ENCODE assay signal across 13 cellular contexts in genomic region chr13:102317593-102317992, GRCh38.
DNase-seq lines count a peak whose midpoint lies in the region; ATAC-seq and TF ChIP-seq lines count a peak whose summit lies in the region.
"Had no signal": no experiment of that assay in that cellular context is flagged by ENCODE, and none has a peak within 500 bp of the region (broad histone marks: within the 10 kb centered on the region; RNA-seq: fewer than 3 reads in every experiment).

No MANE protein-coding gene starts in this region.

- peak overlapping the region; percentile 32 for H3K4me2 ChIP-seq in neural cell (ENCODE audit: low read length)

- in situ Hi-C loops in astrocyte of the spinal cord (cut with HindIII; ENCODE audit: low sequenced_read_pairs) = no loop called here
- in situ Hi-C loops in GM13977 (cut with MboI; ENCODE audit: low pct_unique_long_range_greater_than_20kb, low sequenced_read_pairs, unreplicated experiment) = no loop called here

- no peaks in the 10 kb centered on the region for H3K79me2 ChIP-seq in neural cell (replicated peaks; ENCODE audit: insufficient read depth, low read length)

- peak; percentile 87 to 98 (median 97) for ATAC-seq in heart left ventricle
- ATAC-seq: Panc1 had no signal

- H3K27ac ChIP-seq in heart left ventricle = peak overlapping the region in 8 of 12 donors; percentile 46 to 78 (median 60)
- peak overlapping the region; percentile 86 for H3K27ac ChIP-seq in neural cell (ENCODE audit: low read length)

- H4K20me1 ChIP-seq in neural cell (ENCODE audit: insufficient read depth) = no peaks in the 10 kb centered on the region

- TF ChIP-seq CTCF in astrocyte of the spinal cord (IDR thresholded peaks at IDR 0.05; ENCODE audit: low read depth, low read length) = no peak
- TF ChIP-seq CTCF in heart left ventricle (IDR thresholded peaks at IDR 0.05) = no peak
- no peak for TF ChIP-seq CTCF in neural cell (IDR thresholded peaks at IDR 0.05; ENCODE audit: poor library complexity, severe bottlenecking)
- no peak for TF ChIP-seq CTCF in GM13977 (IDR thresholded peaks at IDR 0.05; ENCODE audit: extremely low read depth, insufficient read depth, missing control alignments)

- H3K9ac ChIP-seq in neural cell (ENCODE audit: low read length) = peak overlapping the region; percentile 33

- WGBS in heart left ventricle, 4 donors = 31 to 53% (median 39%) methylated on average over 2 of the region's 2 CpGs

- H3K27me3 ChIP-seq in heart left ventricle = no peaks in the 10 kb centered on the region
- H3K27me3 ChIP-seq in neural cell (ENCODE audit: insufficient read depth, low read depth, low read length) = no peaks in the 10 kb centered on the region

- no peaks in the 10 kb centered on the region for H3K9me3 ChIP-seq in heart left ventricle
- H3K9me3 ChIP-seq in neural cell (ENCODE audit: low read length) = no peaks in the 10 kb centered on the region

- DNase-seq in astrocyte of the spinal cord (ENCODE audit: low read depth, low spot score) (peak; percentile 5), heart left ventricle (peak; percentile 83 to 90 (median 89)), 8988T (no peak), DMS153 (lab: John Stamatoyannopoulos, UW) (no peak), GM13977 (ENCODE audit: low spot score) (no peak)
- no peak for DNase-seq in activated naive CD4-positive, alpha-beta T cell treated with Interleukin-2 at 50 U/mL for 16 hours
- DNase-seq: DMS53, Karpas-422, kidney glomerular epithelial cell, NCI-H2171 treated with DMSO at 0.1 percent for 48 hours had no signal

- no peaks in the 10 kb centered on the region for H3F3A ChIP-seq in neural cell (ENCODE audit: insufficient read depth, low read length, poor library complexity, severe bottlenecking)

- no peaks in the 10 kb centered on the region for H3K9me2 ChIP-seq in neural cell (ENCODE audit: insufficient read depth, low read length)

- TF ChIP-seq POLR2A in heart left ventricle (IDR thresholded peaks at IDR 0.05) = no peak

- TF ChIP-seq EP300 in neural cell (conservative IDR thresholded peaks at IDR 0.05; ENCODE audit: poor library complexity, severe bottlenecking) = no peak

- intact Hi-C loops in heart left ventricle (cut with DNase I) = loop anchor here in 3 of 10 donors (2.0 to 10.0 kb wide), 3 partner anchors 21 to 77 kb away; no protein-coding TSS in a partner anchor

- peaks cover 0 to 33% (median 15%) of the 10 kb centered on the region in 12 donors for H3K4me1 ChIP-seq in heart left ventricle

- TF ChIP-seq RAD21 in neural cell (conservative IDR thresholded peaks at IDR 0.05) = no peak

- H3K36me3 ChIP-seq in heart left ventricle (no peaks in the 10 kb centered on the region), neural cell (ENCODE audit: insufficient read depth, low read length) (no peaks in the 10 kb centered on the region)

- H3K4me3 ChIP-seq in astrocyte of the spinal cord (ENCODE audit: low read depth, low read length) = no peak overlapping the region
- H3K4me3 ChIP-seq in heart left ventricle = no peak overlapping the region
- H3K4me3 ChIP-seq in neural cell (ENCODE audit: low read length) = no peak overlapping the region
- H3K4me3 ChIP-seq: skin epidermis had no signal

- H2AFZ ChIP-seq in neural cell (ENCODE audit: low read depth, low read length) = no peak overlapping the region

TF ChIP-seq in neural cell, 6 proteins besides CTCF, POLR2A, EP300 and RAD21:
- TF ChIP-seq POLR2AphosphoS5 (IDR thresholded peaks at IDR 0.05) (no peak), TAF1 (IDR thresholded peaks at IDR 0.05; ENCODE audit: low read depth) (no peak), MXI1 (conservative IDR thresholded peaks at IDR 0.05; ENCODE audit: poor library complexity, severe bottlenecking) (no peak), SMC3 (conservative IDR thresholded peaks at IDR 0.05; ENCODE audit: poor library complexity) (no peak), EZH2 (IDR thresholded peaks at IDR 0.05; ENCODE audit: borderline replicate concordance, insufficient read depth, low read length, poor library complexity, severe bottlenecking) (no peak), REST (IDR thresholded peaks at IDR 0.05; ENCODE audit: borderline replicate concordance) (no peak)

Comparison
In these comparisons a context has a peak if more than half of its experiments do, and no peak if none do; other contexts are left out.
1. DNase-seq: peak in astrocyte of the spinal cord (single experiment) and heart left ventricle (5 of 5); none in 8988T (single experiment), DMS153 (single experiment), GM13977 (single experiment) and activated naive CD4-positive, alpha-beta T cell treated with Interleukin-2 at 50 U/mL for 16 hours (single experiment).